Comparison of ENCODE assay signal across 9 cellular contexts in genomic region chr20:10219452-10219791, GRCh38. TPM values are rescaled to one million over a fixed set of nuclear protein-coding genes. Genes with fewer than 3 reads are reported as not detected.
DNase-seq lines count a peak whose midpoint lies in the region; ATAC-seq and TF ChIP-seq lines count a peak whose summit lies in the region.
"Had no signal": no experiment of that assay in that cellular context is flagged by ENCODE, and none has a peak within 500 bp of the region (broad histone marks: within the 10 kb centered on the region; RNA-seq: fewer than 3 reads in every experiment).

No MANE protein-coding gene starts in this region.

- peak overlapping the region; percentile 73 for H3K4me3 Mint-ChIP-seq in osteocyte (ENCODE audit: unreplicated experiment)

- peak; percentile 92 for DNase-seq in AG20443 (ENCODE audit: low spot score)
- peak; percentile 64 to 88 for DNase-seq in SJSA1 (ENCODE audit: low read depth in 1 of 2, low spot score in 2 of 2)
- DNase-seq in activated naive CD4-positive, alpha-beta T cell treated with Interleukin-2 at 50 U/mL for 16 hours, result peak; percentile 63
- DNase-seq in globus pallidus (ENCODE audit: low spot score), result peak; percentile 76
- DNase-seq in osteocyte (ENCODE audit: extremely low spot score, unreplicated experiment), result peak; percentile 92
- DNase-seq in upper lobe of right lung, result peak; percentile 84

- peaks cover 13% of the 10 kb centered on the region for H3K4me1 ChIP-seq in SJSA1 (replicated peaks)
- H3K4me1 ChIP-seq in upper lobe of right lung, result peaks cover 4% of the 10 kb centered on the region

- no peaks in the 10 kb centered on the region for H3K36me3 Mint-ChIP-seq in osteocyte (ENCODE audit: unreplicated experiment)

- H3K4me1 Mint-ChIP-seq in osteocyte (ENCODE audit: unreplicated experiment), result peaks cover 20% of the 10 kb centered on the region

- no peak for TF ChIP-seq EP300 in Ishikawa (IDR thresholded peaks at IDR 0.05; ENCODE audit: borderline replicate concordance)

- intact Hi-C loops in upper lobe of right lung (cut with DNase I), result no loop called here

- no peaks in the 10 kb centered on the region for H3K27me3 ChIP-seq in SJSA1 (replicated peaks)
- H3K27me3 ChIP-seq in upper lobe of right lung, result peaks cover 31% of the 10 kb centered on the region

- peak; percentile 18; the same call in 1 of the 2 replicates for TF ChIP-seq RAD21 in Ishikawa (IDR thresholded peaks at IDR 0.05; ENCODE audit: low read depth)

- peaks cover 41% of the 10 kb centered on the region for H3K27me3 Mint-ChIP-seq in osteocyte (ENCODE audit: unreplicated experiment)

- H3K36me3 ChIP-seq in SJSA1, result no peaks in the 10 kb centered on the region
- no peaks in the 10 kb centered on the region for H3K36me3 ChIP-seq in upper lobe of right lung

- H3K4me3 ChIP-seq in SJSA1, result peak overlapping the region; percentile 47
- peak overlapping the region; percentile 44 for H3K4me3 ChIP-seq in upper lobe of right lung

- peak; percentile 86 for ATAC-seq in GM19463 (IDR thresholded peaks at IDR 0.05; ENCODE audit: unreplicated experiment)
- peak; percentile 96 for ATAC-seq in upper lobe of right lung

- no peaks in the 10 kb centered on the region for H3K9me3 Mint-ChIP-seq in osteocyte (ENCODE audit: unreplicated experiment)

- H3K27ac ChIP-seq in SJSA1, result no peak overlapping the region
- H3K27ac ChIP-seq in upper lobe of right lung, result no peak overlapping the region

- no peaks in the 10 kb centered on the region for H3K9me3 ChIP-seq in SJSA1 (replicated peaks)
- H3K9me3 ChIP-seq in upper lobe of right lung, result no peaks in the 10 kb centered on the region

- TF ChIP-seq CTCF in osteocyte (IDR thresholded peaks at IDR 0.05) (no peak), upper lobe of right lung (IDR thresholded peaks at IDR 0.05) (no peak)

- no peak overlapping the region for H3K27ac Mint-ChIP-seq in osteocyte (ENCODE audit: unreplicated experiment)

TF ChIP-seq in Ishikawa, 13 proteins besides CTCF, POLR2A, EP300 and RAD21:
- no peak for TF ChIP-seq TAF1 (IDR thresholded peaks at IDR 0.05; ENCODE audit: low read depth)
- TF ChIP-seq ZBTB7A (IDR thresholded peaks at IDR 0.05; ENCODE audit: low read depth), result peak; percentile 81
- no peak for TF ChIP-seq TCF12 (IDR thresholded peaks at IDR 0.05; ENCODE audit: low read depth)
- TF ChIP-seq NFIC (IDR thresholded peaks at IDR 0.05), result 0 out of 2 replicates have a peak, but pooled peaks have one; percentile 14
- TF ChIP-seq MAX (IDR thresholded peaks at IDR 0.05), result peak; percentile 83
- TF ChIP-seq TEAD4 (IDR thresholded peaks at IDR 0.05), result 0 out of 2 replicates have a peak, but pooled peaks have one; percentile 19
- peak; percentile 31; the same call in 1 of the 2 replicates for TF ChIP-seq USF1 (IDR thresholded peaks at IDR 0.05)
- TF ChIP-seq YY1 (IDR thresholded peaks at IDR 0.05; ENCODE audit: low read depth), result no peak; the same call in 1 of the 2 replicates
- no peak for TF ChIP-seq CREB1 (IDR thresholded peaks at IDR 0.05; ENCODE audit: low read depth)
- no peak for TF ChIP-seq FOXM1 (IDR thresholded peaks at IDR 0.05; ENCODE audit: borderline replicate concordance, low read depth)
- TF ChIP-seq CEBPB (IDR thresholded peaks at IDR 0.05), result no peak
- TF ChIP-seq REST (IDR thresholded peaks at IDR 0.05; ENCODE audit: low read depth), result peak; percentile 100
- TF ChIP-seq EGR1 (IDR thresholded peaks at IDR 0.05), result no peak

RNA-seq across cellular contexts. Expression of gene SNAP25, which starts 0.8 kb away (rescaled TPM):
- 3.9 and 13.9 TPM in 2 replicates for total RNA-seq in SJSA1 (2014; rRNA removed; shearing (Covaris generic))
- total RNA-seq in osteocyte (0.81 and 1.6 TPM in 2 replicates), upper lobe of right lung (1.9 TPM)
- total RNA-seq: pulmonary artery endothelial cell had no signal
